ENCODE assay signal across 1 cellular context in genomic region chr7:151505836-151506468, GRCh38.
TF ChIP-seq lines count a peak whose summit lies in the region.

No MANE protein-coding gene starts in this region.

TF ChIP-seq in K562, 482 proteins besides CTCF, POLR2A, EP300 and RAD21 (continued from another document and continues in another):
- TF ChIP-seq ZNF395 (CRISPR knock-in tag; IDR thresholded peaks at IDR 0.05): no peak
- TF ChIP-seq RBM34 (IDR thresholded peaks at IDR 0.05; ENCODE audit: borderline replicate concordance, insufficient read depth, low read length): no peak
- TF ChIP-seq, protein P1, sequence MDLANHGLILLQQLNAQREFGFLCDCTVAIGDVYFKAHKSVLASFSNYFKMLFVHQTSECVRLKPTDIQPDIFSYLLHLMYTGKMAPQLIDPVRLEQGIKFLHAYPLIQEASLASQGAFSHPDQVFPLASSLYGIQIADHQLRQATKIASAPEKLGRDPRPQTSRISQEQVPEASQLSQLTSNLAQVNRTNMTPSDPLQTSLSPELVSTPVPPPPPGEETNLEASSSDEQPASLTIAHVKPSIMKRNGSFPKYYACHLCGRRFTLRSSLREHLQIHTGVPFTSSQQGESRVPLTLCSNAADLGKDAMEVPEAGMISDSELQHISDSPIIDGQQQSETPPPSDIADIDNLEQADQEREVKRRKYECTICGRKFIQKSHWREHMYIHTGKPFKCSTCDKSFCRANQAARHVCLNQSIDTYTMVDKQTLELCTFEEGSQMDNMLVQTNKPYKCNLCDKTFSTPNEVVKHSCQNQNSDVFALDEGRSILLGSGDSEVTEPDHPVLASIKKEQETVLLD (IDR thresholded peaks at IDR 0.05): no peak
- peak; percentile 69 for TF ChIP-seq RBM25 (IDR thresholded peaks at IDR 0.05; ENCODE audit: low read depth, low read length, severe bottlenecking)
- TF ChIP-seq, protein P2, sequence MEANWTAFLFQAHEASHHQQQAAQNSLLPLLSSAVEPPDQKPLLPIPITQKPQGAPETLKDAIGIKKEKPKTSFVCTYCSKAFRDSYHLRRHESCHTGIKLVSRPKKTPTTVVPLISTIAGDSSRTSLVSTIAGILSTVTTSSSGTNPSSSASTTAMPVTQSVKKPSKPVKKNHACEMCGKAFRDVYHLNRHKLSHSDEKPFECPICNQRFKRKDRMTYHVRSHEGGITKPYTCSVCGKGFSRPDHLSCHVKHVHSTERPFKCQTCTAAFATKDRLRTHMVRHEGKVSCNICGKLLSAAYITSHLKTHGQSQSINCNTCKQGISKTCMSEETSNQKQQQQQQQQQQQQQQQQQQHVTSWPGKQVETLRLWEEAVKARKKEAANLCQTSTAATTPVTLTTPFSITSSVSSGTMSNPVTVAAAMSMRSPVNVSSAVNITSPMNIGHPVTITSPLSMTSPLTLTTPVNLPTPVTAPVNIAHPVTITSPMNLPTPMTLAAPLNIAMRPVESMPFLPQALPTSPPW (CRISPR knock-in tag; IDR thresholded peaks at IDR 0.05): no peak
- no peak for TF ChIP-seq ZNF41 (CRISPR knock-in tag; conservative IDR thresholded peaks at IDR 0.05)
- no peak for TF ChIP-seq HNRNPK (IDR thresholded peaks at IDR 0.05; ENCODE audit: low read depth, low read length, poor library complexity, severe bottlenecking)
- TF ChIP-seq ATF4 (CRISPR knock-in tag; IDR thresholded peaks at IDR 0.05): no peak
- TF ChIP-seq ZKSCAN3 (CRISPR knock-in tag; IDR thresholded peaks at IDR 0.05): no peak
- TF ChIP-seq TRIM24 (IDR thresholded peaks at IDR 0.05): no peak
- no peak for TF ChIP-seq SIN3B (IDR thresholded peaks at IDR 0.05; ENCODE audit: low read depth)
- no peak for TF ChIP-seq ZNF263 (CRISPR knock-in tag; IDR thresholded peaks at IDR 0.05; ENCODE audit: borderline replicate concordance)
- TF ChIP-seq ARID1B (IDR thresholded peaks at IDR 0.05): 0 out of 2 replicates have a peak, but pooled peaks have one; percentile 4
- TF ChIP-seq ZNF77 (CRISPR knock-in tag; IDR thresholded peaks at IDR 0.05): no peak
- TF ChIP-seq MYNN (IDR thresholded peaks at IDR 0.05): no peak
- no peak for TF ChIP-seq MYNN (CRISPR knock-in tag; IDR thresholded peaks at IDR 0.05)
- no peak for TF ChIP-seq ZNF408 (CRISPR knock-in tag; IDR thresholded peaks at IDR 0.05; ENCODE audit: low read depth)
- no peak for TF ChIP-seq CXXC5 (CRISPR knock-in tag; IDR thresholded peaks at IDR 0.05)
- no peak for TF ChIP-seq HDAC1 (IDR thresholded peaks at IDR 0.05)
- TF ChIP-seq ZBED1 (IDR thresholded peaks at IDR 0.05): no peak
- TF ChIP-seq ZBTB8A (IDR thresholded peaks at IDR 0.05; ENCODE audit: partially characterized antibody): no peak
- no peak for TF ChIP-seq RBFOX2 (IDR thresholded peaks at IDR 0.05; ENCODE audit: low read depth, low read length)
- TF ChIP-seq ZBTB17 (CRISPR knock-in tag; IDR thresholded peaks at IDR 0.05): no peak
- TF ChIP-seq MGA (IDR thresholded peaks at IDR 0.05): 0 out of 2 replicates have a peak, but pooled peaks have one; percentile 3
- TF ChIP-seq, protein P3, sequence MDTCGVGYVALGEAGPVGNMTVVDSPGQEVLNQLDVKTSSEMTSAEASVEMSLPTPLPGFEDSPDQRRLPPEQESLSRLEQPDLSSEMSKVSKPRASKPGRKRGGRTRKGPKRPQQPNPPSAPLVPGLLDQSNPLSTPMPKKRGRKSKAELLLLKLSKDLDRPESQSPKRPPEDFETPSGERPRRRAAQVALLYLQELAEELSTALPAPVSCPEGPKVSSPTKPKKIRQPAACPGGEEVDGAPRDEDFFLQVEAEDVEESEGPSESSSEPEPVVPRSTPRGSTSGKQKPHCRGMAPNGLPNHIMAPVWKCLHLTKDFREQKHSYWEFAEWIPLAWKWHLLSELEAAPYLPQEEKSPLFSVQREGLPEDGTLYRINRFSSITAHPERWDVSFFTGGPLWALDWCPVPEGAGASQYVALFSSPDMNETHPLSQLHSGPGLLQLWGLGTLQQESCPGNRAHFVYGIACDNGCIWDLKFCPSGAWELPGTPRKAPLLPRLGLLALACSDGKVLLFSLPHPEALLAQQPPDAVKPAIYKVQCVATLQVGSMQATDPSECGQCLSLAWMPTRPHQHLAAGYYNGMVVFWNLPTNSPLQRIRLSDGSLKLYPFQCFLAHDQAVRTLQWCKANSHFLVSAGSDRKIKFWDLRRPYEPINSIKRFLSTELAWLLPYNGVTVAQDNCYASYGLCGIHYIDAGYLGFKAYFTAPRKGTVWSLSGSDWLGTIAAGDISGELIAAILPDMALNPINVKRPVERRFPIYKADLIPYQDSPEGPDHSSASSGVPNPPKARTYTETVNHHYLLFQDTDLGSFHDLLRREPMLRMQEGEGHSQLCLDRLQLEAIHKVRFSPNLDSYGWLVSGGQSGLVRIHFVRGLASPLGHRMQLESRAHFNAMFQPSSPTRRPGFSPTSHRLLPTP (IDR thresholded peaks at IDR 0.05; ENCODE audit: borderline replicate concordance, extremely low read depth, insufficient read length): no peak
- no peak for TF ChIP-seq SAFB2 (IDR thresholded peaks at IDR 0.05; ENCODE audit: borderline replicate concordance, low read depth, low read length, severe bottlenecking)
- TF ChIP-seq EHMT2 (IDR thresholded peaks at IDR 0.05): no peak
- no peak for TF ChIP-seq RBBP5 (IDR thresholded peaks at IDR 0.05; ENCODE audit: borderline replicate concordance, insufficient read depth, low read length, poor library complexity, severe bottlenecking)
- TF ChIP-seq NCOA4 (IDR thresholded peaks at IDR 0.05; ENCODE audit: partially characterized antibody): no peak
- TF ChIP-seq CCNT2 (IDR thresholded peaks at IDR 0.05; ENCODE audit: borderline replicate concordance, extremely low read depth, insufficient read length, low read depth, low read length): no peak
- no peak for TF ChIP-seq MAFK (IDR thresholded peaks at IDR 0.05; ENCODE audit: low read length)
- no peak for TF ChIP-seq ZNF124 (CRISPR knock-in tag; IDR thresholded peaks at IDR 0.05)
- peak; percentile 52 for TF ChIP-seq MEIS2 (IDR thresholded peaks at IDR 0.05; ENCODE audit: partially characterized antibody)
- no peak for TF ChIP-seq ZNF780A (CRISPR knock-in tag; IDR thresholded peaks at IDR 0.05)
- no peak for TF ChIP-seq TCF7 (IDR thresholded peaks at IDR 0.05; ENCODE audit: borderline replicate concordance)
- TF ChIP-seq, protein P4, sequence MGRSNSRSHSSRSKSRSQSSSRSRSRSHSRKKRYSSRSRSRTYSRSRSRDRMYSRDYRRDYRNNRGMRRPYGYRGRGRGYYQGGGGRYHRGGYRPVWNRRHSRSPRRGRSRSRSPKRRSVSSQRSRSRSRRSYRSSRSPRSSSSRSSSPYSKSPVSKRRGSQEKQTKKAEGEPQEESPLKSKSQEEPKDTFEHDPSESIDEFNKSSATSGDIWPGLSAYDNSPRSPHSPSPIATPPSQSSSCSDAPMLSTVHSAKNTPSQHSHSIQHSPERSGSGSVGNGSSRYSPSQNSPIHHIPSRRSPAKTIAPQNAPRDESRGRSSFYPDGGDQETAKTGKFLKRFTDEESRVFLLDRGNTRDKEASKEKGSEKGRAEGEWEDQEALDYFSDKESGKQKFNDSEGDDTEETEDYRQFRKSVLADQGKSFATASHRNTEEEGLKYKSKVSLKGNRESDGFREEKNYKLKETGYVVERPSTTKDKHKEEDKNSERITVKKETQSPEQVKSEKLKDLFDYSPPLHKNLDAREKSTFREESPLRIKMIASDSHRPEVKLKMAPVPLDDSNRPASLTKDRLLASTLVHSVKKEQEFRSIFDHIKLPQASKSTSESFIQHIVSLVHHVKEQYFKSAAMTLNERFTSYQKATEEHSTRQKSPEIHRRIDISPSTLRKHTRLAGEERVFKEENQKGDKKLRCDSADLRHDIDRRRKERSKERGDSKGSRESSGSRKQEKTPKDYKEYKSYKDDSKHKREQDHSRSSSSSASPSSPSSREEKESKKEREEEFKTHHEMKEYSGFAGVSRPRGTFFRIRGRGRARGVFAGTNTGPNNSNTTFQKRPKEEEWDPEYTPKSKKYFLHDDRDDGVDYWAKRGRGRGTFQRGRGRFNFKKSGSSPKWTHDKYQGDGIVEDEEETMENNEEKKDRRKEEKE (IDR thresholded peaks at IDR 0.05; ENCODE audit: borderline replicate concordance in 1 of 2, control insufficient read depth in 1 of 2, low read depth in 2 of 2, low read length in 1 of 2): no peak
- no peak for TF ChIP-seq ZNF444 (CRISPR knock-in tag; IDR thresholded peaks at IDR 0.05)
